Comparison of ENCODE assay signal across 30 cellular contexts in the genomic region with DNA sequence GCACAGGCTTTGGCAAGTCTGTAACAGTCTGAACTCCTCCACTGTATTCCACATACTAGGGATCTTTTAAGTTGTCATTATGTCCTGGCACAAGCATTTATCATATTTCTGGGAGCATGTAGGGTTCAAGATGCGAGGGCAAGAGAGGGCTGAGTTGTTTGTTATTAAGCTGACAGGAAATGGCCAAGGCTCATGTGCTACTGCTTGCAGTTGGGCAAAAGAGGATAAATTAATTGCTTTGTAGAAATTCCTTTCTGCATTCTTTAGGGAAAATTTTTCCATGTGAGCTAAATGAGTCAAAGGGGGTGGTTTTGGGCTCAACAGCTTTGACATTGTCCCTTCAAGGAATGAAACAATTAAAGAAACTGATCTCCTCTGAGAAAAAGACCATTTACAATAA. TPM values are rescaled to one million over a fixed set of nuclear protein-coding genes. Genes with fewer than 3 reads are reported as not detected.
A peak's percentile ranks its signal among the peaks of the same experiment; 100 is the strongest.
DNase-seq lines count a peak whose midpoint lies in the region; ATAC-seq and TF ChIP-seq lines count a peak whose summit lies in the region.
"Had no signal": no experiment of that assay in that cellular context is flagged by ENCODE, and none has a peak within 500 bp of the region (broad histone marks: within the 10 kb centered on the region; RNA-seq: fewer than 3 reads in every experiment).

No MANE protein-coding gene starts in this region.

- ATAC-seq in HG03521 (IDR thresholded peaks at IDR 0.05; ENCODE audit: unreplicated experiment) = no peak
- ATAC-seq: CD8-positive, alpha-beta T cell; left ventricle myocardium superior; natural killer cell; upper lobe of right lung had no signal

- no peak for DNase-seq in T-helper 2 cell treated with Interferon-gamma antibody and Interleukin-4, amounts not matched to agents 5 μg/mL and 100 μg/mL, for 36 hours (ENCODE audit: low spot score)
- DNase-seq in T-helper 2 cell = no peak
- DNase-seq in EL = peak; percentile 24
- DNase-seq in endodermal cell = no peak
- DNase-seq in renal cortical epithelial cell (ENCODE audit: low read depth) = peak; percentile 72
- no peak for DNase-seq in nucleus accumbens (lab: John Stamatoyannopoulos, UW)
- DNase-seq in sigmoid colon = no peak
- DNase-seq: activated CD4-positive, alpha-beta memory T cell treated with anti-CD3 and anti-CD28 coated beads, Interleukin-2, amount 10 ng/mL, durations not matched to agents 7 days and 5 days; activated effector memory CD4-positive, alpha-beta T cell treated with anti-CD3 and anti-CD28 coated beads, Interleukin-2, amount 50 U/mL, for 16 hours; activated naive CD8-positive, alpha-beta T cell treated with anti-CD3 and anti-CD28 coated beads for 36 hours; AML-193; CD8-positive, alpha-beta T cell; central memory CD4-positive, alpha-beta T cell; left ventricle myocardium superior; natural killer cell; NCI-H1417; NCI-H2081; NCI-H345; NCI-H748 treated with DMSO at 0.1 percent for 48 hours; Peyer's patch; retina; SJCRH30; stimulated activated CD4-positive, alpha-beta T cell treated with anti-CD3 and anti-CD28 coated beads, Interleukin-4, amount 100 ng/mL, for 1 hour; upper lobe of right lung had no signal

- TF ChIP-seq CTCF in endodermal cell (conservative IDR thresholded peaks at IDR 0.05) = no peak
- no peak for TF ChIP-seq CTCF in sigmoid colon (IDR thresholded peaks at IDR 0.05)

- no peak overlapping the region for H3K9ac ChIP-seq in endodermal cell (ENCODE audit: extremely low read depth, low read length, poor library complexity, severe bottlenecking)

- H3K27me3 ChIP-seq in endodermal cell (ENCODE audit: control insufficient read depth, insufficient read depth, low read length, poor library complexity, severe bottlenecking) (no peaks in the 10 kb centered on the region), sigmoid colon (no peaks in the 10 kb centered on the region)
- H3K27me3 ChIP-seq: Peyer's patch, SJCRH30, upper lobe of right lung had no signal

- peaks cover 27% of the 10 kb centered on the region for H3K36me3 Mint-ChIP-seq in T-helper 2 cell treated with Interferon-gamma antibody and Interleukin-4, amounts not matched to agents 5 μg/mL and 100 μg/mL, for 36 hours (ENCODE audit: low read depth)
- H3K36me3 Mint-ChIP-seq in endodermal cell (ENCODE audit: low read depth) = peaks cover 7% of the 10 kb centered on the region
- H3K36me3 Mint-ChIP-seq: CD8-positive, alpha-beta T cell; natural killer cell had no signal

- H3K27ac Mint-ChIP-seq in T-helper 2 cell treated with Interferon-gamma antibody and Interleukin-4, amounts not matched to agents 5 μg/mL and 100 μg/mL, for 36 hours = no peak overlapping the region
- peak overlapping the region; percentile 2 for H3K27ac Mint-ChIP-seq in endodermal cell
- H3K27ac Mint-ChIP-seq: activated naive CD8-positive, alpha-beta T cell treated with anti-CD3 and anti-CD28 coated beads for 36 hours; CD8-positive, alpha-beta T cell had no signal

- H3K27ac ChIP-seq in endodermal cell (ENCODE audit: low read depth, low read length) = no peak overlapping the region
- H3K27ac ChIP-seq in sigmoid colon = peak overlapping the region in 1 of 4 donors; percentile 41
- H3K27ac ChIP-seq: 22Rv1, Peyer's patch, SJCRH30, upper lobe of right lung had no signal

- no peaks in the 10 kb centered on the region for H3K9me3 ChIP-seq in endodermal cell (ENCODE audit: control insufficient read depth, low read length)
- no peaks in the 10 kb centered on the region for H3K9me3 ChIP-seq in sigmoid colon
- H3K9me3 ChIP-seq: Peyer's patch, SJCRH30, upper lobe of right lung had no signal

- H3K27me3 Mint-ChIP-seq in T-helper 2 cell treated with Interferon-gamma antibody and Interleukin-4, amounts not matched to agents 5 μg/mL and 100 μg/mL, for 36 hours (ENCODE audit: low read depth) = peaks cover 16% of the 10 kb centered on the region
- no peaks in the 10 kb centered on the region for H3K27me3 Mint-ChIP-seq in endodermal cell (ENCODE audit: insufficient read depth)
- H3K27me3 Mint-ChIP-seq: activated CD4-positive, alpha-beta memory T cell treated with anti-CD3 and anti-CD28 coated beads, Interleukin-2, amount 10 ng/mL, durations not matched to agents 7 days and 5 days; activated naive CD8-positive, alpha-beta T cell treated with anti-CD3 and anti-CD28 coated beads for 36 hours; dendritic cell treated with granulocyte-macrophage colony-stimulating factor and Interleukin-4, amounts not matched to agents 40 ng/mL and 50 ng/mL, for 4 days; IgD-negative memory B cell had no signal

- TF ChIP-seq POLR2A in sigmoid colon (IDR thresholded peaks at IDR 0.05) = no peak

- peak overlapping the region; percentile 1 for H3K4me3 Mint-ChIP-seq in T-helper 2 cell treated with Interferon-gamma antibody and Interleukin-4, amounts not matched to agents 5 μg/mL and 100 μg/mL, for 36 hours
- no peak overlapping the region for H3K4me3 Mint-ChIP-seq in endodermal cell
- H3K4me3 Mint-ChIP-seq: activated CD4-positive, alpha-beta memory T cell treated with anti-CD3 and anti-CD28 coated beads, Interleukin-2, amount 10 ng/mL, durations not matched to agents 7 days and 5 days; activated naive CD8-positive, alpha-beta T cell treated with anti-CD3 and anti-CD28 coated beads for 36 hours; CD8-positive, alpha-beta T cell; dendritic cell treated with granulocyte-macrophage colony-stimulating factor and Interleukin-4, amounts not matched to agents 40 ng/mL and 50 ng/mL, for 4 days; IgD-negative memory B cell; natural killer cell had no signal

- WGBS in endodermal cell (ENCODE audit: insufficient coverage in 1 of 2, insufficient read length in 1 of 2), 2 experiments = 98% methylated on average over 1 of the region's 1 CpG; no CpG with 5 or more reads in 1 of the 2 experiments
- WGBS in sigmoid colon, 2 donors = 79 to 87% methylated on average over 1 of the region's 1 CpG

- TF ChIP-seq EP300 in sigmoid colon (IDR thresholded peaks at IDR 0.05) = no peak

- H3K4me3 ChIP-seq in endodermal cell (ENCODE audit: low read length) (no peak overlapping the region), sigmoid colon (no peak overlapping the region)
- H3K4me3 ChIP-seq: Peyer's patch, SJCRH30, upper lobe of right lung had no signal

- intact Hi-C loops in sigmoid colon (cut with DNase I) = no loop called here

- H3K36me3 ChIP-seq in endodermal cell (ENCODE audit: control insufficient read depth, insufficient read depth, low read length) = no peaks in the 10 kb centered on the region
- no peaks in the 10 kb centered on the region for H3K36me3 ChIP-seq in sigmoid colon
- H3K36me3 ChIP-seq: Peyer's patch, SJCRH30, upper lobe of right lung had no signal

- H3K9me3 Mint-ChIP-seq in T-helper 2 cell treated with Interferon-gamma antibody and Interleukin-4, amounts not matched to agents 5 μg/mL and 100 μg/mL, for 36 hours = no peaks in the 10 kb centered on the region
- no peaks in the 10 kb centered on the region for H3K9me3 Mint-ChIP-seq in endodermal cell
- H3K9me3 Mint-ChIP-seq: activated CD4-positive, alpha-beta memory T cell treated with anti-CD3 and anti-CD28 coated beads, Interleukin-2, amount 10 ng/mL, durations not matched to agents 7 days and 5 days; activated naive CD8-positive, alpha-beta T cell treated with anti-CD3 and anti-CD28 coated beads for 36 hours; CD8-positive, alpha-beta T cell; dendritic cell treated with granulocyte-macrophage colony-stimulating factor and Interleukin-4, amounts not matched to agents 40 ng/mL and 50 ng/mL, for 4 days; IgD-negative memory B cell; natural killer cell had no signal

- peaks cover 28% of the 10 kb centered on the region for H3K4me1 Mint-ChIP-seq in T-helper 2 cell treated with Interferon-gamma antibody and Interleukin-4, amounts not matched to agents 5 μg/mL and 100 μg/mL, for 36 hours (ENCODE audit: low read depth)
- H3K4me1 Mint-ChIP-seq in endodermal cell = peaks cover 29% of the 10 kb centered on the region

- H3K4me1 ChIP-seq in endodermal cell (ENCODE audit: control insufficient read depth, insufficient read depth, low read length) = peaks cover 3% of the 10 kb centered on the region
- no peaks in the 10 kb centered on the region for H3K4me1 ChIP-seq in sigmoid colon
- H3K4me1 ChIP-seq: Peyer's patch, SJCRH30 had no signal

RNA-seq across cellular contexts. Expression of gene DOCK8, which starts 35.4 kb away (rescaled TPM):
- 10 to 100 TPM; 26.9 to 28.1 TPM for total RNA-seq in endodermal cell
- polyA plus RNA-seq in endodermal cell (2013, experiment 1 of 2) = 5.0 TPM
- polyA plus RNA-seq in endodermal cell (2013, experiment 2 of 2) = 4.1 TPM
- total RNA-seq in renal cortical epithelial cell = 0.85 and 1.6 TPM in 2 replicates
- total RNA-seq in sigmoid colon = 1 to 10 TPM; 4.2 to 9.5 (median 6.8) TPM
- polyA plus RNA-seq in sigmoid colon = 10 to 100 TPM in 1 of 3 donors, 1 to 10 TPM in 2; 2.3 to 22.8 (median 2.4) TPM
- total RNA-seq: G401, osteocyte had no signal

Comparison
In these comparisons a context has a peak if more than half of its experiments do, and no peak if none do; other contexts are left out.
1. DNase-seq: peak in EL (single experiment) and renal cortical epithelial cell (single experiment); none in T-helper 2 cell treated with Interferon-gamma antibody and Interleukin-4, amounts not matched to agents 5 μg/mL and 100 μg/mL, for 36 hours (single experiment), T-helper 2 cell (0 of 5), endodermal cell (single experiment), nucleus accumbens (0 of 56) and sigmoid colon (single experiment).